ENCODE assay signal across 8 cellular contexts in genomic region chr3:170355738-170356595, GRCh38. TPM values are rescaled to one million over a fixed set of nuclear protein-coding genes. Genes with fewer than 3 reads are reported as not detected.
DNase-seq lines count a peak whose midpoint lies in the region; ATAC-seq and TF ChIP-seq lines count a peak whose summit lies in the region.

No MANE protein-coding gene starts in this region.

- H3K27me3 Mint-ChIP-seq in activated CD4-positive, alpha-beta memory T cell treated with anti-CD3 and anti-CD28 coated beads, Interleukin-2, amount 10 ng/mL, durations not matched to agents 7 days and 5 days = peaks cover 5% of the 10 kb centered on the region
- no peaks in the 10 kb centered on the region for H3K27me3 Mint-ChIP-seq in osteocyte (ENCODE audit: unreplicated experiment)

- CTCF ChIA-PET in activated CD4-positive, alpha-beta memory T cell treated with anti-CD3 and anti-CD28 coated beads, Interleukin-2, amount 10 ng/mL, durations not matched to agents 7 days and 5 days (lab: Charles Lee) = interaction anchor here (0.9 to 2.0 kb wide), 2 partner anchors 8 to 175 kb away, joined by 3 to 5 read pairs; partner anchors contain the start of gene PHC3

- no peaks in the 10 kb centered on the region for H3K9me3 ChIP-seq in cardiac muscle cell (ENCODE audit: low read depth)

- H3K9me3 Mint-ChIP-seq in activated CD4-positive, alpha-beta memory T cell treated with anti-CD3 and anti-CD28 coated beads, Interleukin-2, amount 10 ng/mL, durations not matched to agents 7 days and 5 days = no peaks in the 10 kb centered on the region
- H3K9me3 Mint-ChIP-seq in osteocyte (ENCODE audit: unreplicated experiment) = no peaks in the 10 kb centered on the region

- no peaks in the 10 kb centered on the region for H3K27me3 ChIP-seq in cardiac muscle cell

- peak overlapping the region; percentile 35 for H3K4me3 ChIP-seq in cardiac muscle cell

- peaks cover 25% of the 10 kb centered on the region for H3K4me1 ChIP-seq in cardiac muscle cell (ENCODE audit: low read depth)

- no peak for ATAC-seq in Right ventricle myocardium inferior
- ATAC-seq in HG02840 (IDR thresholded peaks at IDR 0.05; ENCODE audit: low FRiP score, unreplicated experiment) = peak; percentile 20

- H3K36me3 Mint-ChIP-seq in activated CD4-positive, alpha-beta memory T cell treated with anti-CD3 and anti-CD28 coated beads, Interleukin-2, amount 10 ng/mL, durations not matched to agents 7 days and 5 days (ENCODE audit: low read depth) = peaks cover 22% of the 10 kb centered on the region
- H3K36me3 Mint-ChIP-seq in osteocyte (ENCODE audit: unreplicated experiment) = peaks cover 13% of the 10 kb centered on the region

- peak; percentile 47 to 79 for DNase-seq in cardiac muscle cell (ENCODE audit: low read depth in 1 of 2, low spot score in 1 of 2)
- no peak for DNase-seq in Right ventricle myocardium inferior (ENCODE audit: missing footprints)
- peak; percentile 64 for DNase-seq in NCI-H1694 treated with DMSO at 0.1 percent for 48 hours (lab: John Stamatoyannopoulos, UW)
- no peak for DNase-seq in activated CD4-positive, alpha-beta memory T cell treated with anti-CD3 and anti-CD28 coated beads, Interleukin-2, amount 10 ng/mL, durations not matched to agents 7 days and 5 days
- peak; percentile 66 for DNase-seq in glomerular visceral epithelial cell (ENCODE audit: extremely low spot score)
- DNase-seq in osteocyte (ENCODE audit: extremely low spot score, unreplicated experiment) = no peak
- no peak for DNase-seq in GM19238 (ENCODE audit: insufficient read length, low spot score)

- H3K4me3 Mint-ChIP-seq in activated CD4-positive, alpha-beta memory T cell treated with anti-CD3 and anti-CD28 coated beads, Interleukin-2, amount 10 ng/mL, durations not matched to agents 7 days and 5 days = peak overlapping the region; percentile 64
- H3K4me3 Mint-ChIP-seq in osteocyte (ENCODE audit: unreplicated experiment) = peak overlapping the region; percentile 70

- intact Hi-C loops in Right ventricle myocardium inferior (cut with DNase I) = loop anchor here (2.0 to 5.0 kb wide), 2 partner anchors 45 to 174 kb away; partner anchors contain the start of gene PHC3

- TF ChIP-seq CTCF in cardiac muscle cell (IDR thresholded peaks at IDR 0.05; ENCODE audit: low read depth, low read length) (no peak), osteocyte (IDR thresholded peaks at IDR 0.05) (no peak)

- POLR2A ChIA-PET in activated CD4-positive, alpha-beta memory T cell treated with anti-CD3 and anti-CD28 coated beads, Interleukin-2, amount 10 ng/mL, durations not matched to agents 7 days and 5 days (lab: Charles Lee) = interaction anchor here (1.0 to 3.6 kb wide), 7 partner anchors 13 to 583 kb away, joined by 3 to 42 read pairs (median 5); partner anchors contain the start of genes MYNN, PHC3, PRKCI and RPL22L1

- peaks cover 37% of the 10 kb centered on the region for H3K4me1 Mint-ChIP-seq in activated CD4-positive, alpha-beta memory T cell treated with anti-CD3 and anti-CD28 coated beads, Interleukin-2, amount 10 ng/mL, durations not matched to agents 7 days and 5 days
- H3K4me1 Mint-ChIP-seq in osteocyte (ENCODE audit: unreplicated experiment) = peaks cover 54% of the 10 kb centered on the region

- no peaks in the 10 kb centered on the region for H3K36me3 ChIP-seq in cardiac muscle cell

- H3K27ac ChIP-seq in cardiac muscle cell = peak overlapping the region; percentile 99

- H3K27ac Mint-ChIP-seq in activated CD4-positive, alpha-beta memory T cell treated with anti-CD3 and anti-CD28 coated beads, Interleukin-2, amount 10 ng/mL, durations not matched to agents 7 days and 5 days = peak overlapping the region; percentile 69
- peak overlapping the region; percentile 96 for H3K27ac Mint-ChIP-seq in osteocyte (ENCODE audit: unreplicated experiment)

RNA-seq across cellular contexts. Expression of gene SKIL, which starts 1.5 kb away (rescaled TPM):
- total RNA-seq in cardiac muscle cell (27.9 and 42.8 TPM in 2 replicates), Right ventricle myocardium inferior (14.2 TPM), osteocyte (74.4 and 83.0 TPM in 2 replicates)
- polyA plus RNA-seq in cardiac muscle cell = 11.9 and 17.1 TPM in 2 replicates
- total RNA-seq in activated CD4-positive, alpha-beta memory T cell treated with anti-CD3 and anti-CD28 coated beads, Interleukin-2, amount 10 ng/mL, durations not matched to agents 7 days and 5 days = 10 to 100 TPM; 18.0 to 19.0 TPM

Comparison
In these comparisons a context has a peak if more than half of its experiments do, and no peak if none do; other contexts are left out.
1. DNase-seq: peak in cardiac muscle cell (2 of 2), NCI-H1694 treated with DMSO at 0.1 percent for 48 hours (single experiment) and glomerular visceral epithelial cell (single experiment); none in Right ventricle myocardium inferior (single experiment), activated CD4-positive, alpha-beta memory T cell treated with anti-CD3 and anti-CD28 coated beads, Interleukin-2, amount 10 ng/mL, durations not matched to agents 7 days and 5 days (single experiment), osteocyte (single experiment) and GM19238 (single experiment).